In the genomic region with DNA sequence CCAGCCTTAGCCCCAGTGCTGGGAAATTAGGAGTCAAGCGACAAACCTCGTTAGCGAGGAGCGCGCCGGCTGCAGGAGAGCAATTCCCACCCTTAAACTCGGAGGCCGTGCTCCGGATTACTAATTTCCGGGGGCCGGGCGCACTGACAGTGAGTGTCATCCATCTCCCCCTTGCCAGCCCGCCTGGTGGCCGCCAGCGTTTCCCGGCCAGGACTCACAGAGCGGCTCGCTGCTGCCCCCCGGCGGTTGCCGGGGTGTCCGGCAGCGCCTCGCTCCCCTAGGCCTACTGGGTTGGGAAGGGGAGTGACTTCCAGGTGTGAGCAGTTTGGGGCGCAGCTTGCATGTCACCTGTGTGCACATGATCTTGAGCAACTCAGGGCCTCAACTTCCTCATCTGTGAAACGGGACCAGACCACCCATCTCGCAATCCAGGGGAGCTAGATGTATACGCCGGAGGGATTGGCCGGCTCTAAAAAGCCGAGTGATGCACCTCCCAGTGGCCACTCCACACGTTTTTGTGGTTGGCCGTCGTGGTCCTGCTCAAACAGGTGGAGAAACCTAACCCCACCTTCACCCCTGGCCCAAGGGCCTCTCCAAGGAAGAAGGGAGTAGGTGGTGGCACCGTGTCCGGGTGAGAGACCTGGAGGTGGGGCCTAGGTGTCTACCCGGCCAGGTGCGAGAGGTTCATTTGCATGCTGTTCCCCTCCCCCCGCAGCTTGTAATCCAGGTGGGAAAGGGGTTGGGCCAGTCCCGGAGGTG, we compare ENCODE assay signal across 8 cellular contexts. TPM values are rescaled to one million over a fixed set of nuclear protein-coding genes. Genes with fewer than 3 reads are reported as not detected.
DNase-seq lines count a peak whose midpoint lies in the region; TF ChIP-seq lines count a peak whose summit lies in the region.

No MANE protein-coding gene starts in this region.

- no peak for TF ChIP-seq POLR2A in uterus (IDR thresholded peaks at IDR 0.05)

- H3K9ac ChIP-seq in rectal smooth muscle tissue (ENCODE audit: low read length) = no peak overlapping the region

- DNase-seq in DMS53 (lab: John Stamatoyannopoulos, UW) = peak; percentile 97
- DNase-seq in HEK293T (ENCODE audit: extremely low spot score) = peak; percentile 83
- peak; percentile 79 for DNase-seq in NCI-H1694 (lab: John Stamatoyannopoulos, UW)
- peak; percentile 47 for DNase-seq in T-helper 22 cell (ENCODE audit: low read depth)
- DNase-seq in ascending aorta (ENCODE audit: low spot score in 2 of 2) = peak; percentile 40 to 93
- peak; percentile 92 for DNase-seq in hepatic stellate cell (ENCODE audit: low spot score)
- peak; percentile 84 to 89 for DNase-seq in uterus

- H3K27me3 ChIP-seq in ascending aorta = no peaks in the 10 kb centered on the region
- no peaks in the 10 kb centered on the region for H3K27me3 ChIP-seq in rectal smooth muscle tissue (ENCODE audit: control insufficient read depth, insufficient read depth, low read length)
- no peaks in the 10 kb centered on the region for H3K27me3 ChIP-seq in uterus

- H3K9me3 ChIP-seq in ascending aorta = no peaks in the 10 kb centered on the region
- no peaks in the 10 kb centered on the region for H3K9me3 ChIP-seq in uterus

- H3K4me1 ChIP-seq in ascending aorta (peaks cover 17 to 46% of the 10 kb centered on the region in 2 donors), rectal smooth muscle tissue (ENCODE audit: control insufficient read depth, insufficient read depth, low read length) (peaks cover 39% of the 10 kb centered on the region), uterus (peaks cover 1 to 45% of the 10 kb centered on the region in 2 donors)

- peak overlapping the region; percentile 91 to 92 for H3K27ac ChIP-seq in ascending aorta
- peak overlapping the region; percentile 89 for H3K27ac ChIP-seq in rectal smooth muscle tissue (ENCODE audit: low read depth, low read length)
- peak overlapping the region; percentile 64 to 80 for H3K27ac ChIP-seq in uterus

- POLR2A ChIA-PET in HEK293T (lab: Yijun Ruan, JAX) = interaction anchor here (0.7 kb wide), 2 partner anchors 82 to 137 kb away, joined by 3 read pairs; no protein-coding TSS in a partner anchor

- intact Hi-C loops in ascending aorta (cut with DNase I) (loop anchor here (1.0 to 5.0 kb wide), 9 partner anchors 36 to 488 kb away; no protein-coding TSS in a partner anchor), uterus (cut with DNase I; ENCODE audit: low total_unique reads) (loop anchor here (2.0 to 10.0 kb wide), 2 partner anchors 190 to 216 kb away; no protein-coding TSS in a partner anchor)

- CTCF ChIA-PET in HEK293T (lab: Yijun Ruan, JAX) = interaction anchor here (0.5 to 3.0 kb wide), 10 partner anchors 34 to 275 kb away, joined by 3 to 14 read pairs (median 3); no protein-coding TSS in a partner anchor

- H3K4me3 ChIP-seq in ascending aorta (peak overlapping the region; percentile 64 to 83), rectal smooth muscle tissue (ENCODE audit: low read length) (peak overlapping the region; percentile 19), uterus (peak overlapping the region; percentile 50 to 53)

- TF ChIP-seq CTCF in ascending aorta (IDR thresholded peaks at IDR 0.05) (peak; percentile 98 to 99 (median 99)), uterus (IDR thresholded peaks at IDR 0.05) (peak; percentile 98 to 99 (median 98))

- H3K36me3 ChIP-seq in ascending aorta (no peaks in the 10 kb centered on the region), rectal smooth muscle tissue (ENCODE audit: control insufficient read depth, insufficient read depth, low read length) (no peaks in the 10 kb centered on the region), uterus (no peaks in the 10 kb centered on the region)

TF ChIP-seq in HEK293T, 16 proteins besides CTCF, POLR2A, EP300 and RAD21:
- TF ChIP-seq ELF4 (IDR thresholded peaks at IDR 0.05) (no peak), L3MBTL2 (conservative IDR thresholded peaks at IDR 0.05) (peak; percentile 68), CTBP1 (IDR thresholded peaks at IDR 0.05; ENCODE audit: borderline replicate concordance) (peak; percentile 46; the same call in 1 of the 2 replicates)
- TF ChIP-seq, protein P1, sequence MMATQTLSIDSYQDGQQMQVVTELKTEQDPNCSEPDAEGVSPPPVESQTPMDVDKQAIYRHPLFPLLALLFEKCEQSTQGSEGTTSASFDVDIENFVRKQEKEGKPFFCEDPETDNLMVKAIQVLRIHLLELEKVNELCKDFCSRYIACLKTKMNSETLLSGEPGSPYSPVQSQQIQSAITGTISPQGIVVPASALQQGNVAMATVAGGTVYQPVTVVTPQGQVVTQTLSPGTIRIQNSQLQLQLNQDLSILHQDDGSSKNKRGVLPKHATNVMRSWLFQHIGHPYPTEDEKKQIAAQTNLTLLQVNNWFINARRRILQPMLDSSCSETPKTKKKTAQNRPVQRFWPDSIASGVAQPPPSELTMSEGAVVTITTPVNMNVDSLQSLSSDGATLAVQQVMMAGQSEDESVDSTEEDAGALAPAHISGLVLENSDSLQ (IDR thresholded peaks at IDR 0.05) = peak; percentile 66

RNA-seq across cellular contexts. Expression of a gene that starts 2.5 kb away (rescaled TPM):
- total RNA-seq in ascending aorta (120 TPM), uterus (100 to 1,000 TPM in 1 of 4 donors, 10 to 100 TPM in 3; 32.6 to 128 (median 73.9) TPM)

Comparison
In these comparisons a context has a peak if more than half of its experiments do, and no peak if none do; other contexts are left out.
1. Peak in every context shown above with its lines: DNase-seq, H3K4me3 ChIP-seq and H3K27ac ChIP-seq.
2. DNase-seq: peak in every context shown above with its lines; median percentile 97 in DMS53; 92 in hepatic stellate cell; 86 in uterus; 83 in HEK293T; 79 in NCI-H1694; 66 in ascending aorta; 47 in T-helper 22 cell.
3. H3K4me3 ChIP-seq: peak in every context shown above with its lines; median percentile 74 in ascending aorta; 52 in uterus; 19 in rectal smooth muscle tissue.